8 cellular contexts compared by ENCODE assay signal in genomic region chr17:45222273-45222993, GRCh38. TPM values are rescaled to one million over a fixed set of nuclear protein-coding genes. Genes with fewer than 3 reads are reported as not detected.
DNase-seq lines count a peak whose midpoint lies in the region; ATAC-seq and TF ChIP-seq lines count a peak whose summit lies in the region.

No MANE protein-coding gene starts in this region.

- H3K4me1 ChIP-seq in naive thymus-derived CD4-positive, alpha-beta T cell (ENCODE audit: control insufficient read depth in 2 of 2, insufficient read depth in 2 of 2, low read length in 2 of 2): peaks cover 47% of the 10 kb centered on the region in 2 donors

- H3K36me3 ChIP-seq in SU-DHL-6 (ENCODE audit: low read length): no peaks in the 10 kb centered on the region
- peaks cover 0 to 13% (median 0%) of the 10 kb centered on the region in 3 experiments for H3K36me3 ChIP-seq in naive thymus-derived CD4-positive, alpha-beta T cell (ENCODE audit: control insufficient read depth in 2 of 3, insufficient read depth in 3 of 3, low read length in 3 of 3)

- no peaks in the 10 kb centered on the region for H3K9me3 ChIP-seq in SU-DHL-6 (ENCODE audit: insufficient read depth, low read length)
- H3K9me3 ChIP-seq in naive thymus-derived CD4-positive, alpha-beta T cell (ENCODE audit: control insufficient read depth in 2 of 3, low read length in 3 of 3): no peaks in the 10 kb centered on the region

- peak overlapping the region; percentile 98 for H3K9ac ChIP-seq in SU-DHL-6 (ENCODE audit: low read length)

- H3F3A ChIP-seq in SU-DHL-6 (ENCODE audit: insufficient read depth): peaks cover 65% of the 10 kb centered on the region

- no peaks in the 10 kb centered on the region for H3K27me3 Mint-ChIP-seq in dendritic cell treated with granulocyte-macrophage colony-stimulating factor and Interleukin-4, amounts not matched to agents 40 ng/mL and 50 ng/mL, for 4 days
- no peaks in the 10 kb centered on the region for H3K27me3 Mint-ChIP-seq in naive thymus-derived CD4-positive, alpha-beta T cell

- CTCF ChIA-PET in naive thymus-derived CD4-positive, alpha-beta T cell (lab: Charles Lee): interaction anchor here (0.6 to 13.6 kb wide), 6 partner anchors 11 to 371 kb away, joined by 3 to 397 read pairs (median 4); no protein-coding TSS in a partner anchor

- intact Hi-C loops in dendritic cell treated with granulocyte-macrophage colony-stimulating factor and Interleukin-4, amounts not matched to agents 40 ng/mL and 50 ng/mL, for 4 days (cut with micrococcal nuclease): no loop called here
- intact Hi-C loops in naive thymus-derived CD4-positive, alpha-beta T cell (cut with micrococcal nuclease): loop anchor here in 1 of 2 donors (2.0 kb wide), 1 partner anchor 50 kb away; no protein-coding TSS in a partner anchor

- H3K4me1 Mint-ChIP-seq in dendritic cell treated with granulocyte-macrophage colony-stimulating factor and Interleukin-4, amounts not matched to agents 40 ng/mL and 50 ng/mL, for 4 days (ENCODE audit: low read depth): peaks cover 69% of the 10 kb centered on the region
- peaks cover 40 to 72% (median 50%) of the 10 kb centered on the region in 7 donors for H3K4me1 Mint-ChIP-seq in naive thymus-derived CD4-positive, alpha-beta T cell

- no peak for ATAC-seq in naive thymus-derived CD4-positive, alpha-beta T cell
- ATAC-seq in GM21737 (IDR thresholded peaks at IDR 0.05; ENCODE audit: unreplicated experiment) (no peak), left lobe of liver (no peak)

- no peaks in the 10 kb centered on the region for H3K9me2 ChIP-seq in SU-DHL-6 (replicated peaks; ENCODE audit: insufficient read depth, low read length)

- H3K36me3 Mint-ChIP-seq in dendritic cell treated with granulocyte-macrophage colony-stimulating factor and Interleukin-4, amounts not matched to agents 40 ng/mL and 50 ng/mL, for 4 days (ENCODE audit: low read depth): peaks cover 66% of the 10 kb centered on the region
- H3K36me3 Mint-ChIP-seq in naive thymus-derived CD4-positive, alpha-beta T cell: peaks cover 0 to 55% (median 8%) of the 10 kb centered on the region in 5 donors

- no peak for TF ChIP-seq CTCF in GM12875 (IDR thresholded peaks at IDR 0.05; ENCODE audit: borderline replicate concordance, insufficient read depth, low read depth, low read length)
- TF ChIP-seq CTCF in SU-DHL-6 (IDR thresholded peaks at IDR 0.05; ENCODE audit: insufficient read depth, low read length, poor library complexity, severe bottlenecking): no peak

- H3K79me2 ChIP-seq in SU-DHL-6 (ENCODE audit: insufficient read depth, low read length): peaks cover 50% of the 10 kb centered on the region

- no peak overlapping the region for H2AFZ ChIP-seq in SU-DHL-6 (ENCODE audit: low read depth, low read length, severe bottlenecking)

- H3K4me2 ChIP-seq in SU-DHL-6 (ENCODE audit: low read depth, low read length, poor library complexity, severe bottlenecking): peak overlapping the region; percentile 92

- peak in 5 of 9 donors; percentile 40 to 63 (median 55) for DNase-seq in naive thymus-derived CD4-positive, alpha-beta T cell
- no peak for DNase-seq in retina
- DNase-seq in left lobe of liver (ENCODE audit: low spot score): no peak
- no peak for DNase-seq in T1000 (lab: John Stamatoyannopoulos, UW)

- POLR2A ChIA-PET in naive thymus-derived CD4-positive, alpha-beta T cell (lab: Charles Lee): interaction anchor here (0.9 to 23.4 kb wide), 11 partner anchors 22 to 166 kb away, joined by 3 to 851 read pairs (median 5); partner anchors contain the start of genes HEXIM1, HEXIM2 and MAP3K14

- no peaks in the 10 kb centered on the region for H3K9me3 Mint-ChIP-seq in dendritic cell treated with granulocyte-macrophage colony-stimulating factor and Interleukin-4, amounts not matched to agents 40 ng/mL and 50 ng/mL, for 4 days
- H3K9me3 Mint-ChIP-seq in naive thymus-derived CD4-positive, alpha-beta T cell: peaks cover 0 to 2% (median 0%) of the 10 kb centered on the region in 11 donors

- H3K27ac Mint-ChIP-seq in dendritic cell treated with granulocyte-macrophage colony-stimulating factor and Interleukin-4, amounts not matched to agents 40 ng/mL and 50 ng/mL, for 4 days: peak overlapping the region; percentile 97
- H3K27ac Mint-ChIP-seq in naive thymus-derived CD4-positive, alpha-beta T cell: peak overlapping the region; percentile 96 to 100 (median 99)

- H4K20me1 ChIP-seq in SU-DHL-6 (ENCODE audit: low read depth, low read length): no peaks in the 10 kb centered on the region

- peak overlapping the region; percentile 93 for H3K4me3 Mint-ChIP-seq in dendritic cell treated with granulocyte-macrophage colony-stimulating factor and Interleukin-4, amounts not matched to agents 40 ng/mL and 50 ng/mL, for 4 days
- H3K4me3 Mint-ChIP-seq in naive thymus-derived CD4-positive, alpha-beta T cell: peak overlapping the region; percentile 93 to 100 (median 98)

- peak overlapping the region; percentile 79 for H3K4me3 ChIP-seq in GM12875 (ENCODE audit: low read depth, low read length)
- peak overlapping the region; percentile 85 for H3K4me3 ChIP-seq in SU-DHL-6 (ENCODE audit: insufficient read depth, low read length, poor library complexity, severe bottlenecking)
- H3K4me3 ChIP-seq in naive thymus-derived CD4-positive, alpha-beta T cell (ENCODE audit: low read length): peak overlapping the region; percentile 91

- peak overlapping the region; percentile 99 for H3K27ac ChIP-seq in SU-DHL-6 (ENCODE audit: low read depth, low read length)
- peak overlapping the region; percentile 96 for H3K27ac ChIP-seq in naive thymus-derived CD4-positive, alpha-beta T cell (ENCODE audit: low read depth, low read length)

- H3K27me3 ChIP-seq in SU-DHL-6 (ENCODE audit: low read length): no peaks in the 10 kb centered on the region
- no peaks in the 10 kb centered on the region for H3K27me3 ChIP-seq in naive thymus-derived CD4-positive, alpha-beta T cell (ENCODE audit: control insufficient read depth in 2 of 2, insufficient read depth in 2 of 2, low read length in 2 of 2)

RNA-seq across cellular contexts. Expression of gene FMNL1, which starts 0.7 kb away (rescaled TPM):
- total RNA-seq in naive thymus-derived CD4-positive, alpha-beta T cell: 100 to 1,000 TPM; 324 to 595 (median 396) TPM
- polyA plus RNA-seq in naive thymus-derived CD4-positive, alpha-beta T cell: 10 to 100 TPM; 19.0 to 36.4 TPM
- 3.4 TPM for total RNA-seq in left lobe of liver

RNA-seq across cellular contexts. Expression of gene SPATA32, which starts 39.5 kb away (rescaled TPM):
- 1 to 10 TPM in 1 of 5 experiments, under 1 TPM in 3, not detected in 1; 0.12 to 1.1 (median 0.58) TPM for total RNA-seq in naive thymus-derived CD4-positive, alpha-beta T cell
- polyA plus RNA-seq in naive thymus-derived CD4-positive, alpha-beta T cell: under 1 TPM; 0.31 to 0.59 TPM
- total RNA-seq in left lobe of liver: not detected

Comparison
In these comparisons a context has a peak if more than half of its experiments do, and no peak if none do; other contexts are left out.
1. DNase-seq: peak in naive thymus-derived CD4-positive, alpha-beta T cell (5 of 9); none in retina (single experiment), left lobe of liver (single experiment) and T1000 (single experiment).
2. RNA of gene FMNL1, which starts 0.7 kb away (total RNA-seq): 324 to 595 TPM in naive thymus-derived CD4-positive, alpha-beta T cell; 3.4 TPM in left lobe of liver (single experiment); every median in the first group is over 10 times any median in the second.
3. Peak in every context shown above with its lines, with median percentiles within 50 percentile points of each other: H3K4me3 ChIP-seq.